ENCODE assay signal across 8 cellular contexts in the genomic region with DNA sequence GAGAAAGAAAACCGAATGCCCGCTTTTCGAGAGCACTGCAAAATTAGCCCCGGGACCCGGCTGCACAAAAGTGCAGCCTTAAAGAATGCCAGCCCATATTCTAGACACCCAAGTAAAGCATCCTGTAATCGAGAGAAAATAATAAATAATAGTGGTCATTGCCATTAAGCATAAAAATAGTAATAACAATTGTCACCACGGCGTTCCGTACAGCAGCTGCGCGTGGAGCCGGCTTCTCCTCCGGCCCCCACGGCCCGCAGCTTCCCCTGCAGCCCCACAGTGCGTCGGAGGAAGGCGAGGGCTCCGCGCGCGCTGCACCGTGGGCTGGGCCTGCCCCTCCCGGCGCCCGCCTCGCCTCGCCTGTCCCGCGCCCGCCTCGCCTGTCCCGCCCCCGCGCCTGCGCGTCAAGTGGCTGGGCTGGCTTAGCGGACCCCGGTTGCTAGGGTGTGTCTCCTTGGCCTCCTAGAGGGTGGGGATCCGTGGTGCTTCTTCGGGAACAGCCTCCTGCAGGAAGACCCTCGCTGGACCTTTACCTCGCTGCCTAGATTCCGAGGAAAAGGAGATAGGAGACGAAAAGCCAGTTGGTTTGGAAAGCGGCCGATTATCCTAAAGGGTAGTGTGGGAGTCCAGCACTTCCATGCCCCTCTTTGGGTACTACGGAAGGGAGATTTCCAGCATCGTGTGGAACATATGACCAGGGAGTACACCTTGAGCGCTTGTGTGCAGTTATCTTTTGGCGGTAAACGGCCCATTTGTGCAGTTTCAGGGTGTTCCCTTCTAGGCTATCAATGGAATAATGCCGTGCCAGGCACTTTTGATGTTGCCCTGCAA. TPM values are rescaled to one million over a fixed set of nuclear protein-coding genes. Genes with fewer than 3 reads are reported as not detected.
DNase-seq lines count a peak whose midpoint lies in the region; ATAC-seq lines count a peak whose summit lies in the region.

A gene with protein sequence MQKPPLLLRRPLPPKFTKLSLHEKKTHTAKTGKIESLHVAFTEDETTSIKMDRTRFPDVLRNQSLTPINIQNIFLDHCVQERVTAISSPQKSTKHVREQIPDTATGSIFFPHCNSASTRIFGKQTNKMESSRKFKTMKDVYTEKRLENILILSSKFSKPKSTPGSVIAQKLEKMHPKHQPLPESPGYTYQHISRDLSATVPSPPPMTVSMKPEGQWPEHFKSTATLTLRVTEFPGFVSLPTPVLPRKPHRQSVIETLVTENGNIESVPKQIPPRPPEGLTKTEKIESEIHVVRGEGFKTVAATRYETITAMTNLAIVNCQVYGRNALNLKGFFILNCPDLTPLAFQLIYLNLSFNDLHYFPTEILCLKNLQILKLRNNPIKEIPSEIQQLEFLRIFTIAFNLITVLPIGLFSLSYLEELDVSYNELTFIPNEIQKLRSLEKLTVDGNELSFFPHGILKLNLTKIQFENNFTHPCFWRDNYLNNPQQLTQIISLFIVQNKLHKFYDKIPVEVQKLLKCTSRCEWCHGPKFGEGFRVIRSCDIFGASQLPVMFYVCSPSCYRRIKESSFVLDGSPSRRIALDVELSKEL (plus strand): TSS at position 408 of the 831 bp plus-strand sequence. CDS start 1,107 bp downstream, outside the sequence.

- ATAC-seq in GM18907 (IDR thresholded peaks at IDR 0.05; ENCODE audit: unreplicated experiment) (peak; percentile 96), HG03108 (IDR thresholded peaks at IDR 0.05; ENCODE audit: unreplicated experiment) (peak; percentile 88)

- DNase-seq in AML-193 (lab: John Stamatoyannopoulos, UW): peak; percentile 90 to 93
- peak; percentile 63 for DNase-seq in NCI-H774 (lab: John Stamatoyannopoulos, UW)
- DNase-seq in activated CD8-positive, alpha-beta memory T cell treated with anti-CD3 and anti-CD28 coated beads, Interleukin-2, amount 50 U/mL, for 1 hour (ENCODE audit: extremely low read depth): peak; percentile 47
- DNase-seq in epidermal melanocyte (ENCODE audit: insufficient read length, low spot score): peak; percentile 50
- DNase-seq in stimulated activated CD8-positive, alpha-beta memory T cell treated with anti-CD3 and anti-CD28 coated beads, Interleukin-4, amount 100 ng/mL, for 1 hour (ENCODE audit: low read depth in 2 of 2, low spot score in 1 of 2): peak; percentile 60 to 73

- peak within 1 kb of the TSS; percentile 62 for H3K4me3 ChIP-seq in mononuclear cell (ENCODE audit: low read length)

- H3K4me1 ChIP-seq in mononuclear cell (ENCODE audit: insufficient read depth, low read length): peaks cover 10% of the 10 kb centered on the region

- no peaks in the 10 kb centered on the region for H3K9me3 ChIP-seq in mononuclear cell (ENCODE audit: low read depth, low read length)

- H3K27me3 ChIP-seq in mononuclear cell (ENCODE audit: insufficient read depth, low read length): no peaks in the 10 kb centered on the region

RNA-seq across cellular contexts. Expression of the gene that starts here (rescaled TPM):
- total RNA-seq in mononuclear cell: 0.21 TPM

Comparison
In these comparisons a context has a peak if more than half of its experiments do, and no peak if none do; other contexts are left out.
1. Peak in every context shown above with its lines: DNase-seq, ATAC-seq and H3K4me3 ChIP-seq.